Comparison of ENCODE assay signal across 9 cellular contexts in the genomic region with DNA sequence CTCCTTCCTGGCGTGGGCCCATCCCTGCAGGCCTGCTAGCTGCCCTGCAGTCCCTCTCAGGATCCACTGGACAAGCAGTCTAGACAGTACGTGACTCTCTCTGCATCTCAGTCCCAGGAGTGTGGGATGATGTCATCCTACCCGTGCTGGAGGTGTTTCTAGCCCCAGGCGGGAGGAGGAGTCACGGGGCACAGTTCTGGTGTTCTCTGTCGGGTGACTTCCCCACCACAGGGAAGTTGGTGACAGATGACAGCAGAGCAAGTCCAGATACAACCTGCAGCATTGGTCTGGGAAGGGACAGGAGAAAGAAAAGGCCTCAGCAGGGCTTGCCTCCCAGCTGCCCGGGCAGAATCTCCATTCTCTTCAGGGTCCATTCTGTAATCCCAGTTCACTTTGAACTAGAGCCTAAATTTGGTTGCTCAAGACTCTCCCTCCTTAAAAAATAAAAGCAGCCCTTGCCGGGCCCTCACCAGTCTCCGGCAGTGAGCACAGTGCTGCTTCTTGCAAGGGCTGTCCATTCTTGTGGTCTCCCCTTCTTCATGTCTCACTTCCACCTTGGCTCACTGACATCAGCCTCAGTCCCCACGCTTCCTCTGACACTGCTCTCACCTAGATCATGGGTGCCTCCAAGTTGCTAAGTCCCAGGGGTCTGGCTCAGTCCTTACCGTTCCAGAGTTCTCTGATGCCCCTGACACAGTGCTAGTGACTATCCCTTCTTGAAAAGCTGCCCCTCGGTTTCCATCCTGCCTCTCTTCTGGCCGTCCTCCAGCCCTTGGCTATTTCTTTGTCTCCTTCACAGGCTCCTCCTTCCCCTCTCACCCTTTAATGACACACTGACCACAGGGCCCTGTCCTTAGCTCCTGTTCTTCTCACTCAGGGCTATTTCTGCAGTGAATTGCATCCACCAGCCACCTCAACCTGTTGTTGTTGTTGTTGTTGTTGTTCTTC. TPM values are rescaled to one million over a fixed set of nuclear protein-coding genes. Genes with fewer than 3 reads are reported as not detected.
DNase-seq lines count a peak whose midpoint lies in the region; ATAC-seq and TF ChIP-seq lines count a peak whose summit lies in the region.
"Had no signal": no experiment of that assay in that cellular context is flagged by ENCODE, and none has a peak within 500 bp of the region (broad histone marks: within the 10 kb centered on the region; RNA-seq: fewer than 3 reads in every experiment).

No MANE protein-coding gene starts in this region.

- ATAC-seq in effector memory CD8-positive, alpha-beta T cell (replicated peaks) = peak; percentile 77

- DNase-seq in GM12865 (ENCODE audit: low read depth) = peak; percentile 63
- peak; percentile 95 for DNase-seq in GM23248
- DNase-seq in KBM-7 = peak; percentile 90
- peak; percentile 71 for DNase-seq in T-helper 2 cell treated with Interferon-gamma antibody and Interleukin-4, amounts not matched to agents 5 μg/mL and 100 μg/mL, for 36 hours (ENCODE audit: low spot score)
- no peak for DNase-seq in effector memory CD8-positive, alpha-beta T cell
- peak; percentile 94 for DNase-seq in mucosa of gallbladder (ENCODE audit: low spot score)
- peak; percentile 46 to 65 for DNase-seq in tibial nerve (ENCODE audit: low spot score in 2 of 2)
- DNase-seq in D341Med (ENCODE audit: low spot score) = no peak

- H3F3A ChIP-seq in GM23248 (ENCODE audit: insufficient read depth) = peaks cover 44% of the 10 kb centered on the region

- H3K36me3 Mint-ChIP-seq in T-helper 2 cell treated with Interferon-gamma antibody and Interleukin-4, amounts not matched to agents 5 μg/mL and 100 μg/mL, for 36 hours (ENCODE audit: low read depth) = no peaks in the 10 kb centered on the region
- H3K36me3 Mint-ChIP-seq in effector memory CD8-positive, alpha-beta T cell (ENCODE audit: insufficient read depth) = no peaks in the 10 kb centered on the region

- peaks cover 18% of the 10 kb centered on the region for H3K4me1 Mint-ChIP-seq in T-helper 2 cell treated with Interferon-gamma antibody and Interleukin-4, amounts not matched to agents 5 μg/mL and 100 μg/mL, for 36 hours (ENCODE audit: low read depth)
- H3K4me1 Mint-ChIP-seq in effector memory CD8-positive, alpha-beta T cell (ENCODE audit: low read depth in 2 of 2) = no peaks in the 10 kb centered on the region

- no peaks in the 10 kb centered on the region for H3K9me3 Mint-ChIP-seq in T-helper 2 cell treated with Interferon-gamma antibody and Interleukin-4, amounts not matched to agents 5 μg/mL and 100 μg/mL, for 36 hours
- no peaks in the 10 kb centered on the region for H3K9me3 Mint-ChIP-seq in effector memory CD8-positive, alpha-beta T cell

- peak overlapping the region; percentile 63 for H3K9ac ChIP-seq in GM23248

- peak overlapping the region; percentile 81 for H3K4me3 Mint-ChIP-seq in T-helper 2 cell treated with Interferon-gamma antibody and Interleukin-4, amounts not matched to agents 5 μg/mL and 100 μg/mL, for 36 hours
- no peak overlapping the region for H3K4me3 Mint-ChIP-seq in effector memory CD8-positive, alpha-beta T cell

- H4K20me1 ChIP-seq in GM23248 (ENCODE audit: insufficient read depth) = no peaks in the 10 kb centered on the region

- WGBS in GM23248 (ENCODE audit: low coverage in 1 of 2, low lambda C conversion rate in 2 of 2, missing lambda C conversion rate in 2 of 2), 2 experiments = 18% methylated on average over 13 of the region's 13 CpGs
- 52 to 61% methylated on average over 11 to 13 of the region's 13 CpGs for WGBS in tibial nerve, 2 donors

- H3K27ac ChIP-seq in GM23248 (peak overlapping the region; percentile 87), tibial nerve (peak overlapping the region in 2 of 4 donors; percentile 49 to 66)

- peaks cover 3% of the 10 kb centered on the region for H3K27me3 Mint-ChIP-seq in T-helper 2 cell treated with Interferon-gamma antibody and Interleukin-4, amounts not matched to agents 5 μg/mL and 100 μg/mL, for 36 hours (ENCODE audit: low read depth)
- H3K27me3 Mint-ChIP-seq in effector memory CD8-positive, alpha-beta T cell = peaks cover 0 to 18% of the 10 kb centered on the region in 2 donors

- H3K9me2 ChIP-seq in GM23248 (ENCODE audit: insufficient read depth) = no peaks in the 10 kb centered on the region

- H3K27me3 ChIP-seq in GM23248 (replicated peaks; ENCODE audit: insufficient read depth) (no peaks in the 10 kb centered on the region), tibial nerve (no peaks in the 10 kb centered on the region)

- H3K36me3 ChIP-seq in GM23248 (ENCODE audit: low read depth) (no peaks in the 10 kb centered on the region), tibial nerve (no peaks in the 10 kb centered on the region)

- H3K27ac Mint-ChIP-seq in T-helper 2 cell treated with Interferon-gamma antibody and Interleukin-4, amounts not matched to agents 5 μg/mL and 100 μg/mL, for 36 hours = peak overlapping the region; percentile 87
- H3K27ac Mint-ChIP-seq in effector memory CD8-positive, alpha-beta T cell = peak overlapping the region; percentile 47

- H3K79me2 ChIP-seq in GM23248 (ENCODE audit: insufficient read depth) = no peaks in the 10 kb centered on the region

- H3K4me2 ChIP-seq in GM23248 (ENCODE audit: unreplicated experiment) = peak overlapping the region; percentile 55

- H3K4me1 ChIP-seq in GM23248 (ENCODE audit: insufficient read depth) (peaks cover 44% of the 10 kb centered on the region), tibial nerve (peaks cover 0 to 46% (median 24%) of the 10 kb centered on the region in 4 donors)

- in situ Hi-C loops in GM23248 (cut with MboI) = no loop called here
- in situ Hi-C loops in KBM-7 (cut with MboI; ENCODE audit: low pct_unique_long_range_greater_than_20kb, low sequenced_read_pairs) = no loop called here

- H3K4me3 ChIP-seq in GM12865 (ENCODE audit: low read depth, low read length) = peak overlapping the region; percentile 43
- H3K4me3 ChIP-seq in GM23248 = peak overlapping the region; percentile 46
- H3K4me3 ChIP-seq in tibial nerve = no peak overlapping the region

- TF ChIP-seq CTCF in GM12865 (IDR thresholded peaks at IDR 0.05; ENCODE audit: insufficient read depth, low read depth, low read length, missing control alignments) = no peak
- TF ChIP-seq CTCF in tibial nerve (IDR thresholded peaks at IDR 0.05) = no peak

- TF ChIP-seq EP300 in tibial nerve (IDR thresholded peaks at IDR 0.05) = peak in 1 of 2 donors; percentile 24

- peak overlapping the region; percentile 68 for H2AFZ ChIP-seq in GM23248

- H3K9me3 ChIP-seq in GM23248 (ENCODE audit: low read depth) (no peaks in the 10 kb centered on the region), tibial nerve (no peaks in the 10 kb centered on the region)

- TF ChIP-seq POLR2A in tibial nerve (IDR thresholded peaks at IDR 0.05) = no peak

RNA-seq across cellular contexts. Expression of gene SLC28A1, which starts 30.8 kb away (rescaled TPM):
- total RNA-seq in GM23248 (2014; rRNA removed; shearing (Covaris generic)) = not detected in 2 replicates
- not detected in 2 replicates for polyA plus RNA-seq in GM23248 (2016; fragmentation: Nextera tagmentation; extraction: Ambion mirVana)
- 2.6 TPM for total RNA-seq in mucosa of gallbladder
- total RNA-seq in tibial nerve = under 1 TPM in 2 of 4 donors, not detected in 2; 0.22 to 0.42 TPM
- total RNA-seq: activated CD8-positive, alpha-beta memory T cell treated with anti-CD3 and anti-CD28 coated beads for 36 hours had no signal

Comparison
In these comparisons a context has a peak if more than half of its experiments do, and no peak if none do; other contexts are left out.
1. DNase-seq: peak in GM12865 (single experiment), GM23248 (single experiment), KBM-7 (single experiment), T-helper 2 cell treated with Interferon-gamma antibody and Interleukin-4, amounts not matched to agents 5 μg/mL and 100 μg/mL, for 36 hours (single experiment), mucosa of gallbladder (single experiment) and tibial nerve (2 of 2); none in effector memory CD8-positive, alpha-beta T cell (0 of 3) and D341Med (single experiment).
2. H3K4me3 ChIP-seq: peak in GM12865 (single experiment) and GM23248 (single experiment); none in tibial nerve (0 of 4).